Comparison of ENCODE assay signal across 8 cellular contexts in the genomic region with DNA sequence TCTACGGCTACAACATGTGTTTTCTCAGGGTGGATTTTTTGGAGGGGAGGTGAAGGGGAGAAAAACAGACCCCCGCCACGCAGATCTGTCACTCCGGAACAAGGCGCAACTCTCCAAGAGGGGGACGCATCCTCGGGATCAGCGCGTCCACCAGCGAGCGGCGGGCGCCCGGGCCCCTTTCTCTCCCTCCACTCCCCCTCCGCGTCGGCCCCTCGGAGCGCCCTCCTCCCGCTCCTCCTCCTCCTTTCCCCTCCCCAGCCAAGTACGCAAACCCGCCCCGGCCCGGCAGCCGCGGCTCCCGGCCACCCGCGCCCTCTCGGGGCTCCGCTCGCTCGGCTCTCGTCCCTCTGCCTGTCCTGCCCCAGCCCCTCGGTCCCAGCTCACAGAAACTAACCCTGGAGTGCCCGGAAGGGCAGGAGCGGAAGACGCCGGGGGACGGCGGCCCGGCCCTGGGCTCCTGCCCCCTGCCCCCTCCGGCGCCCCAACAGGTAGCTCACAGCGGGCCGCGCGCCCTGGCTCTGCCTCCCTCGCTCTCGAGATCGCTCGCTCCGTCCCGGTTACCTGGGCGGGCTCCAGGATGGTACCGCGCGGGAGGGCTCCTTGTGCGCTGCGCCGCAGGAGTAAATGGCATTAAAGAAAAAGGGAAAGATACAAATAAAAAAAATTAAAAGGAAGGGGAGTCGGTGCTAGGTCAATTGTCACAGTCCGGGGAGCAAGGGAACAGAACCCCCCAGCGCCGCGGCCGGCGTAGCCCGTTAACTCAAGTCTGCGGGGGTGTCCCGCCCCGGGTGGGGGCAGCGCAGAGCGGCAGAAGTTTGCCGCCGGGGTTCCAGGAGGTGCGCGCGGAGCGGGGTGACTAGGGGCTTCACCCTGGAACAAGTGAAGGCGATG.
DNase-seq lines count a peak whose midpoint lies in the region; ATAC-seq and TF ChIP-seq lines count a peak whose summit lies in the region.

No MANE protein-coding gene starts in this region.

- H3K27me3 Mint-ChIP-seq in HFFc6 (ENCODE audit: insufficient read depth) = peaks cover 35% of the 10 kb centered on the region

- TF ChIP-seq CTCF in AG04449 (IDR thresholded peaks at IDR 0.05; ENCODE audit: insufficient read depth, low read length, missing control alignments) (no peak), HFFc6 (IDR thresholded peaks at IDR 0.05) (no peak), hepatocyte (IDR thresholded peaks at IDR 0.05; ENCODE audit: poor library complexity) (no peak)

- no peaks in the 10 kb centered on the region for H3K36me3 Mint-ChIP-seq in HFFc6 (ENCODE audit: low read depth)

- DNase-seq in AG04449 (ENCODE audit: low read depth, low spot score) (no peak), HFFc6 (no peak), adipocyte (ENCODE audit: low read depth) (peak; percentile 77), hepatocyte (ENCODE audit: low spot score) (peak; percentile 71), DMS153 treated with DMSO at 0.1 percent for 48 hours (lab: John Stamatoyannopoulos, UW; ENCODE audit: unreplicated experiment) (no peak)

- peaks cover 19% of the 10 kb centered on the region for H3K4me1 ChIP-seq in adipocyte (ENCODE audit: control insufficient read depth, insufficient read depth, low read length)
- peaks cover 18% of the 10 kb centered on the region for H3K4me1 ChIP-seq in hepatocyte (ENCODE audit: insufficient read depth)
- no peaks in the 10 kb centered on the region for H3K4me1 ChIP-seq in rectal smooth muscle tissue (ENCODE audit: control insufficient read depth, insufficient read depth, low read length)

- H3K9me3 ChIP-seq in adipocyte (ENCODE audit: control insufficient read depth, low read length) = no peaks in the 10 kb centered on the region
- H3K9me3 ChIP-seq in hepatocyte (ENCODE audit: low read depth) = no peaks in the 10 kb centered on the region

- peak overlapping the region; percentile 95 for H3K4me2 ChIP-seq in hepatocyte

- peak overlapping the region; percentile 93 for H3K27ac ChIP-seq in hepatocyte
- no peak overlapping the region for H3K27ac ChIP-seq in rectal smooth muscle tissue (ENCODE audit: low read depth, low read length)

- H3K4me3 Mint-ChIP-seq in HFFc6 = no peak overlapping the region; the same call in 1 of the 2 replicates

- peak overlapping the region; percentile 34 for H3K9ac ChIP-seq in adipocyte (ENCODE audit: low read length)
- H3K9ac ChIP-seq in rectal smooth muscle tissue (ENCODE audit: low read length) = no peak overlapping the region

- 1% methylated on average over 44 of the region's 81 CpGs for WGBS in hepatocyte (ENCODE audit: low lambda C conversion rate, missing lambda C conversion rate)

- H3K79me2 ChIP-seq in hepatocyte = peaks cover 24% of the 10 kb centered on the region

- ATAC-seq in HG03354 (IDR thresholded peaks at IDR 0.05; ENCODE audit: poor library complexity, severe bottlenecking, unreplicated experiment) (no peak), GM19467 (IDR thresholded peaks at IDR 0.05; ENCODE audit: unreplicated experiment) (no peak)

- POLR2A ChIA-PET in AG04449 (lab: Yijun Ruan, JAX) = interaction anchor here (0.7 to 3.7 kb wide), 5 partner anchors 153 to 717 kb away, joined by 3 to 14 read pairs (median 3); no protein-coding TSS in a partner anchor

- no peaks in the 10 kb centered on the region for H3K9me2 ChIP-seq in hepatocyte (replicated peaks; ENCODE audit: insufficient read depth)

- H4K20me1 ChIP-seq in hepatocyte (ENCODE audit: insufficient read depth, poor library complexity, severe bottlenecking) = no peaks in the 10 kb centered on the region

- H3K27me3 ChIP-seq in adipocyte (replicated peaks; ENCODE audit: control insufficient read depth, insufficient read depth, low read length) (peaks cover 58% of the 10 kb centered on the region), hepatocyte (peaks cover 31% of the 10 kb centered on the region), rectal smooth muscle tissue (ENCODE audit: control insufficient read depth, insufficient read depth, low read length) (peaks cover 41% of the 10 kb centered on the region)

- H3K36me3 ChIP-seq in adipocyte (ENCODE audit: control insufficient read depth, insufficient read depth, low read length, severe bottlenecking) (no peaks in the 10 kb centered on the region), hepatocyte (replicated peaks; ENCODE audit: insufficient read depth, low read depth) (no peaks in the 10 kb centered on the region), rectal smooth muscle tissue (ENCODE audit: control insufficient read depth, insufficient read depth, low read length) (no peaks in the 10 kb centered on the region)

- peak overlapping the region; percentile 71; the same call in 1 of the 2 replicates for H3K27ac Mint-ChIP-seq in HFFc6

- CTCF ChIA-PET in AG04449 (lab: Yijun Ruan, JAX) = interaction anchor here (0.7 to 3.4 kb wide), 26 partner anchors 13 to 957 kb away, joined by 3 to 14 read pairs (median 4); no protein-coding TSS in a partner anchor

- no peaks in the 10 kb centered on the region for H3K9me3 Mint-ChIP-seq in HFFc6

- peak overlapping the region; percentile 79 for H3K4me3 ChIP-seq in AG04449 (ENCODE audit: low read depth, low read length)
- H3K4me3 ChIP-seq in adipocyte (ENCODE audit: low read length) = peak overlapping the region; percentile 80
- peak overlapping the region; percentile 92 for H3K4me3 ChIP-seq in hepatocyte
- H3K4me3 ChIP-seq in rectal smooth muscle tissue (ENCODE audit: low read length) = peak overlapping the region; percentile 51

- H2AFZ ChIP-seq in hepatocyte = peak overlapping the region; percentile 72

- peaks cover 11% of the 10 kb centered on the region for H3K4me1 Mint-ChIP-seq in HFFc6 (ENCODE audit: low read depth)

Comparison
In these comparisons a context has a peak if more than half of its experiments do, and no peak if none do; other contexts are left out.
1. DNase-seq: peak in adipocyte (single experiment) and hepatocyte (single experiment); none in AG04449 (single experiment), HFFc6 (single experiment) and DMS153 treated with DMSO at 0.1 percent for 48 hours (single experiment).
2. Peak in every context shown above with its lines, with median percentiles within 50 percentile points of each other: H3K4me3 ChIP-seq.